22 cellular contexts compared by ENCODE assay signal in the genomic region with DNA sequence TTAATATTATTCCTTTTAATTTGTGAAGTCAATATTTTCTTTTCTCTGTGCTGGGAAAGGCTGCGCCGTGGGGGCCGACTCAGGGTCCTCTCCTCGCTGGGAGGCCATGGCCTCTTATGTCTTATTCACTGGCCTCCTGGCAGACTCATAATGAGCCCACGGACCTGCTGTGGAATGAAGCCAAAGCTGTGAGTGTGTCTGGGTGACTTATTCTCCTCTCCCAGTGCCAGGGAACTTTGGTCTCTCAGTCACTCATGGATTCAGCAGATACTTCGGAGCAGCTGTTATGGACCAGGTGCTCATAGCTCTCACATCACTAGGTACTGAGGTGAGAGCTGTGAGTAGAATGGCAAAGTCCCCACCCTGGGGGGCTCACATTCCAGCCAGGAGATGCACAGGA.
DNase-seq lines count a peak whose midpoint lies in the region; ATAC-seq, FAIRE-seq and TF ChIP-seq lines count a peak whose summit lies in the region.
"Had no signal": no experiment of that assay in that cellular context is flagged by ENCODE, and none has a peak within 500 bp of the region (broad histone marks: within the 10 kb centered on the region; RNA-seq: fewer than 3 reads in every experiment).

No MANE protein-coding gene starts in this region.

- DNase-seq in HCEC 1CT = peak; percentile 21
- no peak for DNase-seq in RWPE1 (ENCODE audit: low spot score)
- DNase-seq in glomerular visceral epithelial cell (ENCODE audit: extremely low spot score) = peak; percentile 45
- no peak for DNase-seq in kidney
- DNase-seq in middle frontal gyrus (ENCODE audit: extremely low spot score, low spot score) = no peak
- DNase-seq in GM19240 (ENCODE audit: insufficient read length, low spot score) = no peak
- DNase-seq: activated CD4-positive, alpha-beta T cell treated with anti-CD3 and anti-CD28 coated beads, Interleukin-2, amount 10 ng/mL, durations not matched to agents 24 days and 14 days; activated naive CD4-positive, alpha-beta T cell; AML-193; amygdala; cerebellar nuclear complex; effector CD4-positive, alpha-beta T cell; head of caudate nucleus; NCI-H1436 treated with DMSO at 0.1 percent for 48 hours; NCI-H82; nucleus accumbens; right cardiac atrium had no signal

- H3K36me3 ChIP-seq in BLaER1 treated with 17β-estradiol and CSF1 and Interleukin-3, amounts not matched to agents 10 nM and 100 nM = peaks cover 0 to 55% (median 0%) of the 10 kb centered on the region in 11 experiments; a peak in 6 of 22 replicates
- no peaks in the 10 kb centered on the region for H3K36me3 ChIP-seq in kidney (ENCODE audit: control insufficient read depth in 1 of 2, insufficient read depth in 2 of 2, low read length in 2 of 2)

- FAIRE-seq in kidney (lab: Jason Lieb, UNC) = no peak

- H3K9me3 ChIP-seq in BLaER1 treated with 17β-estradiol and CSF1 and Interleukin-3, amounts not matched to agents 10 nM and 100 nM (replicated peaks in 1 of 11) = peaks cover 0 to under 1% (median 0%) of the 10 kb centered on the region in 11 experiments; a peak in 1 of 22 replicates
- H3K9me3 ChIP-seq in kidney (ENCODE audit: control insufficient read depth in 1 of 2, low read length in 2 of 2) = no peaks in the 10 kb centered on the region

- peaks cover 0 to 18% (median 14%) of the 10 kb centered on the region in 10 experiments; a peak in 15 of 20 replicates for H3K4me1 ChIP-seq in BLaER1 treated with 17β-estradiol and CSF1 and Interleukin-3, amounts not matched to agents 10 nM and 100 nM
- peaks cover 0 to 7% of the 10 kb centered on the region in 2 donors for H3K4me1 ChIP-seq in kidney (ENCODE audit: control insufficient read depth in 1 of 2, insufficient read depth in 1 of 2, low read depth in 1 of 2, low read length in 2 of 2)

- H3K27me3 ChIP-seq in BLaER1 treated with 17β-estradiol and CSF1 and Interleukin-3, amounts not matched to agents 10 nM and 100 nM = no peaks in the 10 kb centered on the region

- CTCF ChIA-PET in RWPE1 (lab: Yijun Ruan, JAX) = interaction anchor here (0.6 to 1.6 kb wide), 3 partner anchors 45 to 436 kb away, joined by 3 to 5 read pairs (median 4); no protein-coding TSS in a partner anchor

- POLR2A ChIA-PET in RWPE1 (lab: Yijun Ruan, JAX; ENCODE audit: low non-redundant PET) = no interaction called here

- H4K20me1 ChIP-seq in BLaER1 treated with 17β-estradiol and CSF1 and Interleukin-3, amounts not matched to agents 10 nM and 100 nM = peaks cover 0 to 25% (median 0%) of the 10 kb centered on the region in 11 experiments; a peak in 2 of 22 replicates

- ATAC-seq in GM18505 (IDR thresholded peaks at IDR 0.05; ENCODE audit: unreplicated experiment) = no peak
- ATAC-seq: esophagus mucosa; Panc1; stimulated activated memory B cell treated with anti-CD40 and anti-IgM and Interleukin-4, amounts not matched to agents 10 μg/mL and 1 μg/mL and 100 μg/mL, for 72 hours had no signal

- no peak for TF ChIP-seq POLR2A in GM18505 (IDR thresholded peaks at IDR 0.05; ENCODE audit: borderline replicate concordance, extremely low read depth, insufficient read depth, insufficient read length)

- TF ChIP-seq CTCF in RWPE1 (conservative IDR thresholded peaks at IDR 0.05; ENCODE audit: low read depth) = no peak
- TF ChIP-seq CTCF in kidney (IDR thresholded peaks at IDR 0.05; ENCODE audit: borderline replicate concordance, extremely low read depth, insufficient read depth) = no peak

- H3K4me2 ChIP-seq in BLaER1 treated with 17β-estradiol and CSF1 and Interleukin-3, amounts not matched to agents 10 nM and 100 nM = peak overlapping the region in 7 of 11 experiments; percentile 27 to 77 (median 62); a peak in 13 of 22 replicates

- no peak overlapping the region for H3K4me3 ChIP-seq in BLaER1 treated with 17β-estradiol and CSF1 and Interleukin-3, amounts not matched to agents 10 nM and 100 nM
- H3K4me3 ChIP-seq in kidney (ENCODE audit: low read length in 2 of 2) = no peak overlapping the region

- H3K9ac ChIP-seq in BLaER1 treated with 17β-estradiol and CSF1 and Interleukin-3, amounts not matched to agents 10 nM and 100 nM = no peak overlapping the region
- no peak overlapping the region for H3K9ac ChIP-seq in kidney (ENCODE audit: low read length in 2 of 2)

- intact Hi-C loops in kidney (cut with DNase I) = no loop called here

- no peak overlapping the region for H3K27ac ChIP-seq in BLaER1 treated with 17β-estradiol and CSF1 and Interleukin-3, amounts not matched to agents 10 nM and 100 nM
- H3K27ac ChIP-seq in RWPE1 (peak overlapping the region; percentile 68), kidney (ENCODE audit: low read depth in 2 of 2, low read length in 2 of 2) (no peak overlapping the region)

Comparison
In these comparisons a context has a peak if more than half of its experiments do, and no peak if none do; other contexts are left out.
1. DNase-seq: peak in HCEC 1CT (single experiment) and glomerular visceral epithelial cell (single experiment); none in RWPE1 (single experiment), kidney (single experiment), middle frontal gyrus (single experiment) and GM19240 (single experiment).